ENCODE assay signal across 30 cellular contexts in genomic region chr7:110388451-110388850, GRCh38.
"Had no signal": no experiment of that assay in that cellular context is flagged by ENCODE, and none has a peak within 500 bp of the region (broad histone marks: within the 10 kb centered on the region; RNA-seq: fewer than 3 reads in every experiment).

No MANE protein-coding gene starts in this region.

- H3K36me3 ChIP-seq: cardiac muscle cell, colonic mucosa, ovary, prostate gland, sigmoid colon, thoracic aorta, vagina, WERI-Rb-1 had no signal

- FAIRE-seq: endothelial cell of umbilical vein, small intestine had no signal

- H3K4me1 ChIP-seq: colonic mucosa, prostate gland, sigmoid colon, vagina had no signal

- H3K4me1 Mint-ChIP-seq: activated CD4-positive, alpha-beta T cell treated with anti-CD3 and anti-CD28 coated beads, Interleukin-2, amount 10 ng/mL, durations not matched to agents 24 days and 14 days; activated T-helper 17 cell treated with anti-CD3 and anti-CD28 coated beads, Interleukin-2, amount 50 U/mL, for 72 hours; memory B cell; stimulated activated effector memory CD8-positive, alpha-beta T cell treated with anti-CD3 and anti-CD28 coated beads, Interleukin-12 subunit alpha, Interleukin-12 subunit beta, amount 100 ng/mL, for 72 hours had no signal

- H3K9me3 Mint-ChIP-seq: activated CD4-positive, alpha-beta memory T cell treated with anti-CD3 and anti-CD28 coated beads for 36 hours; activated CD4-positive, alpha-beta T cell treated with anti-CD3 and anti-CD28 coated beads, Interleukin-2, amount 10 ng/mL, durations not matched to agents 24 days and 14 days; activated T-cell treated with anti-CD3 and anti-CD28 coated beads, Interleukin-2, amount 50 U/mL, for 24 hours; activated T-helper 17 cell treated with anti-CD3 and anti-CD28 coated beads, Interleukin-2, amount 50 U/mL, for 72 hours; memory B cell; stimulated activated naive CD8-positive, alpha-beta T cell treated with anti-CD3 and anti-CD28 coated beads, Interleukin-15, Interleukin-2, amounts not matched to agents 100 ng/mL and 50 ng/mL, for 24 hours; type B pancreatic cell had no signal

- H3K36me3 Mint-ChIP-seq: activated CD4-positive, alpha-beta memory T cell treated with anti-CD3 and anti-CD28 coated beads for 36 hours; memory B cell; natural killer cell treated with Interleukin-12 subunit alpha and Interleukin-12 subunit beta and Interleukin-15 and Interleukin-18, amount 100 ng/mL, for 72 hours; stimulated activated effector memory CD8-positive, alpha-beta T cell treated with anti-CD3 and anti-CD28 coated beads, Interleukin-12 subunit alpha, Interleukin-12 subunit beta, amount 100 ng/mL, for 72 hours; type B pancreatic cell had no signal

- H3K9me3 ChIP-seq: colonic mucosa, ovary, prostate gland, sigmoid colon, thoracic aorta, vagina had no signal

- H3K4me3 ChIP-seq: cardiac muscle cell, colonic mucosa, ovary, prostate gland, sigmoid colon, thoracic aorta, vagina had no signal

- H3K27ac ChIP-seq: cardiac muscle cell, colonic mucosa, ovary, prostate gland, sigmoid colon, thoracic aorta, vagina, WERI-Rb-1 had no signal

- H3K27ac Mint-ChIP-seq: activated CD4-positive, alpha-beta memory T cell treated with anti-CD3 and anti-CD28 coated beads for 36 hours; activated CD4-positive, alpha-beta T cell treated with anti-CD3 and anti-CD28 coated beads, Interleukin-2, amount 10 ng/mL, durations not matched to agents 24 days and 14 days; activated T-cell treated with anti-CD3 and anti-CD28 coated beads, Interleukin-2, amount 50 U/mL, for 24 hours; activated T-helper 17 cell treated with anti-CD3 and anti-CD28 coated beads, Interleukin-2, amount 50 U/mL, for 72 hours; effector memory CD8-positive, alpha-beta T cell; memory B cell; natural killer cell treated with Interleukin-12 subunit alpha and Interleukin-12 subunit beta and Interleukin-15 and Interleukin-18, amount 100 ng/mL, for 72 hours; stimulated activated effector memory CD8-positive, alpha-beta T cell treated with anti-CD3 and anti-CD28 coated beads, Interleukin-12 subunit alpha, Interleukin-12 subunit beta, amount 100 ng/mL, for 72 hours; stimulated activated naive CD8-positive, alpha-beta T cell treated with anti-CD3 and anti-CD28 coated beads, Interleukin-15, Interleukin-2, amounts not matched to agents 100 ng/mL and 50 ng/mL, for 24 hours; type B pancreatic cell had no signal

- H3K27me3 ChIP-seq: cardiac muscle cell, colonic mucosa, ovary, sigmoid colon, vagina had no signal

- ATAC-seq: activated T-helper 17 cell treated with anti-CD3 and anti-CD28 coated beads, Interleukin-2, amount 50 U/mL, for 72 hours; effector memory CD8-positive, alpha-beta T cell; natural killer cell treated with Interleukin-12 subunit alpha and Interleukin-12 subunit beta and Interleukin-15 and Interleukin-18, amount 100 ng/mL, for 72 hours; stimulated activated effector memory CD8-positive, alpha-beta T cell treated with anti-CD3 and anti-CD28 coated beads, Interleukin-12 subunit alpha, Interleukin-12 subunit beta, amount 100 ng/mL, for 72 hours had no signal

- DNase-seq: activated CD4-positive, alpha-beta memory T cell treated with anti-CD3 and anti-CD28 coated beads for 36 hours; activated CD4-positive, alpha-beta T cell treated with anti-CD3 and anti-CD28 coated beads, Interleukin-2, amount 10 ng/mL, durations not matched to agents 24 days and 14 days; activated CD4-positive, CD25-positive, alpha-beta regulatory T cell treated with anti-CD3 and anti-CD28 coated beads, Interleukin-2, amount 50 U/mL, for 72 hours; activated CD8-positive, alpha-beta memory T cell treated with anti-CD3 and anti-CD28 coated beads, Interleukin-2, amount 50 U/mL, for 48 hours; activated gamma-delta T cell treated with Interleukin-2 at 50 U/mL for 16 hours; activated naive CD4-positive, alpha-beta T cell treated with anti-CD3 and anti-CD28 coated beads, Interleukin-2, amount 50 U/mL, for 16 hours; activated T-cell treated with anti-CD3 and anti-CD28 coated beads, Interleukin-2, amount 50 U/mL, for 24 hours; amniotic stem cell; cerebellar nuclear complex; colonic mucosa; effector memory CD8-positive, alpha-beta T cell; head of caudate nucleus; hippocampal formation; ovary; retina; sigmoid colon; small intestine; stimulated activated CD4-positive, alpha-beta T cell treated with anti-CD3 and anti-CD28 coated beads, Interleukin-4, amount 100 ng/mL, for 24 hours; WERI-Rb-1 had no signal

- H3K27me3 Mint-ChIP-seq: activated CD4-positive, alpha-beta memory T cell treated with anti-CD3 and anti-CD28 coated beads for 36 hours; effector memory CD8-positive, alpha-beta T cell; memory B cell; natural killer cell treated with Interleukin-12 subunit alpha and Interleukin-12 subunit beta and Interleukin-15 and Interleukin-18, amount 100 ng/mL, for 72 hours; stimulated activated naive CD8-positive, alpha-beta T cell treated with anti-CD3 and anti-CD28 coated beads, Interleukin-15, Interleukin-2, amounts not matched to agents 100 ng/mL and 50 ng/mL, for 24 hours; type B pancreatic cell had no signal

- H3K4me3 Mint-ChIP-seq: activated CD4-positive, alpha-beta memory T cell treated with anti-CD3 and anti-CD28 coated beads for 36 hours; activated CD4-positive, alpha-beta T cell treated with anti-CD3 and anti-CD28 coated beads, Interleukin-2, amount 10 ng/mL, durations not matched to agents 24 days and 14 days; activated T-cell treated with anti-CD3 and anti-CD28 coated beads, Interleukin-2, amount 50 U/mL, for 24 hours; activated T-helper 17 cell treated with anti-CD3 and anti-CD28 coated beads, Interleukin-2, amount 50 U/mL, for 72 hours; effector memory CD8-positive, alpha-beta T cell; memory B cell; natural killer cell treated with Interleukin-12 subunit alpha and Interleukin-12 subunit beta and Interleukin-15 and Interleukin-18, amount 100 ng/mL, for 72 hours; stimulated activated effector memory CD8-positive, alpha-beta T cell treated with anti-CD3 and anti-CD28 coated beads, Interleukin-12 subunit alpha, Interleukin-12 subunit beta, amount 100 ng/mL, for 72 hours; stimulated activated naive CD8-positive, alpha-beta T cell treated with anti-CD3 and anti-CD28 coated beads, Interleukin-15, Interleukin-2, amounts not matched to agents 100 ng/mL and 50 ng/mL, for 24 hours; type B pancreatic cell had no signal
